ENCODE assay signal across 14 cellular contexts in the genomic region with DNA sequence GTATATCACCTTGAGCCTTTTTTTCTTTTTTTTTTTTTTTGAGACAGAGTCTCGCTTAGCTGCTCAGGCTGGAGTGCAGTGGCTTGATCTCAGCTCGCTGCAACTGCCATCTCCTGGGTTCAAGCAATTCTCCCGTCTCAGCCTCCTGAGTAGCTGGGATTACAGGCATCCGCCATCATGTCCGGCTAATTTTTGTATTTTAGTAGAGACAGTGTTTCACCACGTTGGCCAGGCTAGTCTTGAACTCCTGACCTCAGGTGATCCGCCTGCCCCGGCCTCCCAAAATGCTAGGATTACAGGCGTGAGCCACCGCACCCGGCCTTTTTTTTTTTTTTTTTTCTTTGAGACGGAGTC. TPM values are rescaled to one million over a fixed set of nuclear protein-coding genes. Genes with fewer than 3 reads are reported as not detected.
DNase-seq lines count a peak whose midpoint lies in the region; ATAC-seq, FAIRE-seq and TF ChIP-seq lines count a peak whose summit lies in the region.
"Not testable (repeated sequence)": the region's sequence is repeated elsewhere in the genome, so short reads cannot be mapped to it uniquely, and the experiment has no call there.
"Had no signal": no experiment of that assay in that cellular context is flagged by ENCODE, and none has a peak within 500 bp of the region (broad histone marks: within the 10 kb centered on the region; RNA-seq: fewer than 3 reads in every experiment).

No MANE protein-coding gene starts in this region.

- peak overlapping the region in 1 of 2 experiments; percentile 98; a peak in 2 of 4 replicates for H3K4me3 ChIP-seq in DND-41 (ENCODE audit: low read depth in 1 of 2, low read length in 2 of 2)
- not testable (repeated sequence) for H3K4me3 ChIP-seq in Peyer's patch, GM12878, stomach

- POLR2A ChIA-PET in GM12878 (lab: Charles Lee): interaction anchor here (0.6 to 2.3 kb wide), 10 partner anchors 10 to 346 kb away, joined by 3 to 13 read pairs (median 5); partner anchors contain the start of genes ATP5F1E and TUBB1
- POLR2A ChIA-PET in naive thymus-derived CD8-positive, alpha-beta T cell (lab: Charles Lee): interaction anchor here (0.7 to 2.8 kb wide), 8 partner anchors 32 to 434 kb away, joined by 3 to 40 read pairs (median 4); partner anchors contain the start of gene ATP5F1E

- peak overlapping the region; percentile 77 for H3K4me2 ChIP-seq in DND-41 (ENCODE audit: insufficient read depth, low read length)
- peak overlapping the region; percentile 93 for H3K4me2 ChIP-seq in GM12878 (ENCODE audit: control insufficient read depth, insufficient read depth)

- TF ChIP-seq POLR2A in Peyer's patch (IDR thresholded peaks at IDR 0.05); GM12878 (IDR thresholded peaks at IDR 0.05; ENCODE audit: low read depth, low read length); stomach (IDR thresholded peaks at IDR 0.05): not testable (repeated sequence)

- H3K4me1 ChIP-seq in DND-41 (ENCODE audit: insufficient read depth, low read length) (peaks cover 35% of the 10 kb centered on the region), Peyer's patch (peaks cover 0 to 30% (median 4%) of the 10 kb centered on the region in 4 donors), GM12878 (ENCODE audit: control insufficient read depth, insufficient read depth, low read length) (peaks cover 30% of the 10 kb centered on the region), stomach (peaks cover 14 to 53% (median 37%) of the 10 kb centered on the region in 4 donors)

- peaks cover 51% of the 10 kb centered on the region for H3K4me1 Mint-ChIP-seq in activated T-cell treated with anti-CD3 and anti-CD28 coated beads, Interleukin-2, amount 50 U/mL, for 24 hours (ENCODE audit: low read depth)
- H3K4me1 Mint-ChIP-seq in naive thymus-derived CD8-positive, alpha-beta T cell: peaks cover 25 to 49% (median 34%) of the 10 kb centered on the region in 4 donors

- H3K4me3 Mint-ChIP-seq in activated T-cell treated with anti-CD3 and anti-CD28 coated beads, Interleukin-2, amount 50 U/mL, for 24 hours: peak overlapping the region; percentile 94
- peak overlapping the region in 7 of 10 donors; percentile 10 to 95 (median 86) for H3K4me3 Mint-ChIP-seq in naive thymus-derived CD8-positive, alpha-beta T cell

- H3K9ac ChIP-seq in DND-41 (ENCODE audit: low read depth, low read length): peak overlapping the region; percentile 79; the same call in 1 of the 2 replicates
- peak overlapping the region; percentile 90; the same call in 1 of the 2 replicates for H3K9ac ChIP-seq in GM12878 (ENCODE audit: control insufficient read depth, insufficient read depth, low read length)

- SMC1A ChIA-PET in GM12878 (lab: Charles Lee; ENCODE audit: uncharacterized antibody, unreplicated experiment): interaction anchor here (0.6 to 2.3 kb wide), 10 partner anchors 10 to 1506 kb away, joined by 3 to 11 read pairs (median 4); partner anchors contain the start of gene ATP5F1E

- RAD21 ChIA-PET in GM12878 (lab: Charles Lee; ENCODE audit: unreplicated experiment): interaction anchor here (0.6 to 4.3 kb wide), 6 partner anchors 8 to 75 kb away, joined by 3 to 23 read pairs (median 4); partner anchors contain the start of gene ATP5F1E

- not testable (repeated sequence) for H3K27me3 Mint-ChIP-seq in activated T-cell treated with anti-CD3 and anti-CD28 coated beads, Interleukin-2, amount 50 U/mL, for 24 hours; naive thymus-derived CD8-positive, alpha-beta T cell

- peak overlapping the region; percentile 95 for H3K27ac Mint-ChIP-seq in activated T-cell treated with anti-CD3 and anti-CD28 coated beads, Interleukin-2, amount 50 U/mL, for 24 hours
- H3K27ac Mint-ChIP-seq in naive thymus-derived CD8-positive, alpha-beta T cell: peak overlapping the region in 6 of 10 donors; percentile 67 to 94 (median 90)

- DNase-seq in DND-41; activated T-cell treated with anti-CD3 and anti-CD28 coated beads, Interleukin-2, amount 50 U/mL, for 24 hours; GM12878 (ENCODE audit: low read depth, low spot score); naive thymus-derived CD8-positive, alpha-beta T cell: not testable (repeated sequence)
- DNase-seq in Peyer's patch: peak in 2 of 3 donors; percentile 13 to 31
- DNase-seq in stomach: peak; percentile 8

- not testable (repeated sequence) for H3K9me3 ChIP-seq in DND-41 (ENCODE audit: insufficient read depth, low read length, severe bottlenecking); Peyer's patch; GM12878 (replicated peaks; ENCODE audit: control insufficient read depth, insufficient read depth, low read length); stomach

- intact Hi-C loops in GM12878 (cut with micrococcal nuclease; ENCODE audit: unreplicated experiment) (loop anchor here (5.0 to 10.0 kb wide), 3 partner anchors 52 to 328 kb away; partner anchors contain the start of genes ATP5F1E and STX16), stomach (cut with DNase I; ENCODE audit: low total_unique reads) (loop anchor here (10.0 kb wide), 2 partner anchors 62 to 78 kb away; partner anchors contain the start of gene PRELID3B)

- not testable (repeated sequence) for TF ChIP-seq EP300 in GM12878 (IDR thresholded peaks at IDR 0.05; ENCODE audit: borderline replicate concordance in 1 of 2, control insufficient read depth in 1 of 2, low read depth in 2 of 2, low read length in 2 of 2); stomach (IDR thresholded peaks at IDR 0.05)

- WGBS in GM12878 (ENCODE audit: insufficient coverage, insufficient replicate concordance, low lambda C conversion rate, missing lambda C conversion rate): 93% methylated on average over 8 of the region's 12 CpGs
- WGBS in stomach, 5 donors: 91 to 95% (median 92%) methylated on average over 8 to 12 of the region's 12 CpGs

- BruUV-seq in GM12878 (replicated peaks; lab: Mats Ljungman, UMichigan): not testable (repeated sequence)

- ATAC-seq in DND-41 (ENCODE audit: insufficient read depth, low read depth); GM12878; naive thymus-derived CD8-positive, alpha-beta T cell: not testable (repeated sequence)

- not testable (repeated sequence) for H3K27me3 ChIP-seq in DND-41 (ENCODE audit: insufficient read depth, low read length, poor library complexity); Peyer's patch; GM12878 (replicated peaks in 1 of 2; ENCODE audit: control insufficient read depth in 2 of 2, insufficient read depth in 2 of 2, low read length in 1 of 2); stomach

- H4K20me1 ChIP-seq in DND-41 (ENCODE audit: insufficient read depth, low read length): peaks cover 42% of the 10 kb centered on the region
- not testable (repeated sequence) for H4K20me1 ChIP-seq in GM12878 (ENCODE audit: control insufficient read depth, insufficient read depth)

- TF ChIP-seq RAD21 in GM12878 (IDR thresholded peaks at IDR 0.05; ENCODE audit: insufficient read depth, low read depth, low read length): not testable (repeated sequence)

- H3K27ac ChIP-seq in DND-41 (ENCODE audit: low read length); Peyer's patch; GM12878 (ENCODE audit: control insufficient read depth, insufficient read depth); stomach: not testable (repeated sequence)

- H3K79me2 ChIP-seq in DND-41 (ENCODE audit: insufficient read depth, low read length): peaks cover 61% of the 10 kb centered on the region
- peaks cover 49% of the 10 kb centered on the region for H3K79me2 ChIP-seq in GM12878 (ENCODE audit: control insufficient read depth, insufficient read depth, low read length)

- not testable (repeated sequence) for FAIRE-seq in GM12878 (lab: Jason Lieb, UNC)

- CTCF ChIA-PET in GM12878 (lab: Yijun Ruan, JAX): interaction anchor here (0.8 to 2.1 kb wide), 6 partner anchors 33 to 513 kb away, joined by 3 to 8 read pairs (median 3); no protein-coding TSS in a partner anchor

- not testable (repeated sequence) for H2AFZ ChIP-seq in DND-41 (ENCODE audit: low read depth, low read length); GM12878 (ENCODE audit: control insufficient read depth, low read depth, low read length)

- not testable (repeated sequence) for H3K9me3 Mint-ChIP-seq in activated T-cell treated with anti-CD3 and anti-CD28 coated beads, Interleukin-2, amount 50 U/mL, for 24 hours; naive thymus-derived CD8-positive, alpha-beta T cell

- in situ Hi-C loops in GM12878 (cut with MboI): loop anchor here (5.0 kb wide), 1 partner anchor 76 kb away; no protein-coding TSS in a partner anchor

- peaks cover 40% of the 10 kb centered on the region for H3K36me3 ChIP-seq in DND-41 (ENCODE audit: insufficient read depth, low read length)
- peaks cover 0 to 20% (median 0%) of the 10 kb centered on the region in 3 donors for H3K36me3 ChIP-seq in Peyer's patch
- H3K36me3 ChIP-seq in GM12878 (ENCODE audit: control insufficient read depth in 2 of 2, insufficient read depth in 2 of 2, low read length in 1 of 2): not testable (repeated sequence)
- H3K36me3 ChIP-seq in stomach: peaks cover 16 to 23% (median 22%) of the 10 kb centered on the region in 4 donors

- peaks cover 54% of the 10 kb centered on the region for H3K36me3 Mint-ChIP-seq in activated T-cell treated with anti-CD3 and anti-CD28 coated beads, Interleukin-2, amount 50 U/mL, for 24 hours (ENCODE audit: low read depth)
- H3K36me3 Mint-ChIP-seq in naive thymus-derived CD8-positive, alpha-beta T cell: peaks cover 0 to 25% (median 10%) of the 10 kb centered on the region in 3 donors

- TF ChIP-seq CTCF in DND-41 (IDR thresholded peaks at IDR 0.05; ENCODE audit: borderline replicate concordance, extremely low read depth, low read length, poor library complexity, severe bottlenecking); Peyer's patch (IDR thresholded peaks at IDR 0.05); GM12878 (IDR thresholded peaks at IDR 0.05 in 2 of 3, conservative IDR thresholded peaks at IDR 0.05 in 1 of 3; ENCODE audit: control insufficient read depth in 2 of 3, extremely low read depth in 1 of 3, insufficient read depth in 1 of 3, low read depth in 3 of 3, low read length in 3 of 3); stomach (IDR thresholded peaks at IDR 0.05): not testable (repeated sequence)

RNA-seq across cellular contexts. Expression of gene NELFCD, which starts 2.0 kb away (rescaled TPM):
- total RNA-seq in Peyer's patch (10 to 100 TPM; 39.6 to 98.2 (median 65.1) TPM), GM12878 (2014; rRNA removed) (68.7 and 74.9 TPM in 2 replicates), GM12878 (2014; rRNA removed; fragmentation: Illumina TruSeq; extraction: Trizol) (46.3 and 54.3 TPM in 2 replicates), GM12878 (2021) (68.9 and 82.1 TPM in 2 replicates), stomach (10 to 100 TPM; 20.9 to 59.5 (median 41.1) TPM)
- total RNA-seq in GM12878 (2013; cell fraction: nucleolus; rRNA removed): 125 and 129 TPM in 2 replicates
- polyA plus RNA-seq in GM12878 (2011; ENCODE audit: low read depth): 51.2 TPM
- polyA plus RNA-seq in GM12878 (2011; rRNA removed) (76.5 and 86.8 TPM in 2 replicates), GM12878 (2014; fragmentation: Illumina TruSeq; extraction: Trizol) (83.4 and 89.7 TPM in 2 replicates), GM12878 (2014; fragmentation: Nextera tagmentation; extraction: Ambion mirVana) (10 to 100 TPM in 1 of 2 experiments, 1 to 10 TPM in 1; 8.9 to 16.7 TPM), GM12878 (2014; rRNA removed) (79.8 and 83.6 TPM in 2 replicates), GM12878 (2016; fragmentation: Nextera tagmentation; extraction: Ambion mirVana) (100 to 1,000 TPM; 107 to 109 TPM), stomach (10 to 100 TPM; 34.7 to 47.5 (median 41.4) TPM)
- polyA plus RNA-seq in GM12878 (2011; cell fraction: cytosol; rRNA removed): 82.9 and 107 TPM in 2 replicates
- polyA plus RNA-seq in GM12878 (2011; cell fraction: nucleus; rRNA removed): 243 and 253 TPM in 2 replicates
- polyA plus RNA-seq in GM12878 (2012): 61.0 and 61.7 TPM in 2 replicates
- 75.0 and 95.0 TPM in 2 replicates for polyA minus RNA-seq in GM12878 (2011; rRNA and poly(A)+ RNA removed)
- 24.3 and 31.0 TPM in 2 replicates for polyA minus RNA-seq in GM12878 (2011; cell fraction: cytosol; rRNA and poly(A)+ RNA removed)
- 48.0 and 73.1 TPM in 2 replicates for polyA minus RNA-seq in GM12878 (2011; cell fraction: nucleus; rRNA and poly(A)+ RNA removed)
- 100 to 1,000 TPM in 1 of 2 experiments, 10 to 100 TPM in 1; 92.4 to 101 TPM for total RNA-seq in naive thymus-derived CD8-positive, alpha-beta T cell
- 10 to 100 TPM; 63.6 to 76.5 (median 74.0) TPM for polyA plus RNA-seq in naive thymus-derived CD8-positive, alpha-beta T cell

RNA-seq across cellular contexts. Expression of gene CTSZ, which starts 24.0 kb away (rescaled TPM):
- 100 to 1,000 TPM in 3 of 4 donors, 10 to 100 TPM in 1; 78.4 to 310 (median 274) TPM for total RNA-seq in Peyer's patch
- total RNA-seq in GM12878 (2013; cell fraction: nucleolus; rRNA removed): 99.1 and 102 TPM in 2 replicates
- total RNA-seq in GM12878 (2014; rRNA removed): 110 and 139 TPM in 2 replicates
- total RNA-seq in GM12878 (2014; rRNA removed; fragmentation: Illumina TruSeq; extraction: Trizol): 177 and 192 TPM in 2 replicates
- 225 and 233 TPM in 2 replicates for total RNA-seq in GM12878 (2021)
- polyA plus RNA-seq in GM12878 (2011; ENCODE audit: low read depth): 150 TPM
- 92.8 and 169 TPM in 2 replicates for polyA plus RNA-seq in GM12878 (2011; rRNA removed)
- 156 and 185 TPM in 2 replicates for polyA plus RNA-seq in GM12878 (2011; cell fraction: cytosol; rRNA removed)
- polyA plus RNA-seq in GM12878 (2011; cell fraction: nucleus; rRNA removed): 103 and 127 TPM in 2 replicates
- polyA plus RNA-seq in GM12878 (2012): 163 and 223 TPM in 2 replicates
- polyA plus RNA-seq in GM12878 (2014; fragmentation: Illumina TruSeq; extraction: Trizol): 301 and 321 TPM in 2 replicates
- 10 to 100 TPM in 1 of 2 experiments, 1 to 10 TPM in 1; 6.0 to 14.0 TPM for polyA plus RNA-seq in GM12878 (2014; fragmentation: Nextera tagmentation; extraction: Ambion mirVana)
- 215 and 256 TPM in 2 replicates for polyA plus RNA-seq in GM12878 (2014; rRNA removed)
- 10 to 100 TPM in 1 of 2 experiments, 1 to 10 TPM in 1; 8.0 to 11.8 TPM for polyA plus RNA-seq in GM12878 (2016; fragmentation: Nextera tagmentation; extraction: Ambion mirVana)
- 135 TPM in 2 replicates for polyA minus RNA-seq in GM12878 (2011; rRNA and poly(A)+ RNA removed)
- 45.5 and 58.7 TPM in 2 replicates for polyA minus RNA-seq in GM12878 (2011; cell fraction: cytosol; rRNA and poly(A)+ RNA removed)
- 34.0 and 64.2 TPM in 2 replicates for polyA minus RNA-seq in GM12878 (2011; cell fraction: nucleus; rRNA and poly(A)+ RNA removed)
- 10 to 100 TPM; 15.8 to 19.1 TPM for total RNA-seq in naive thymus-derived CD8-positive, alpha-beta T cell
- polyA plus RNA-seq in naive thymus-derived CD8-positive, alpha-beta T cell: 1 to 10 TPM in 2 of 3 donors, under 1 TPM in 1; 0.60 to 2.9 (median 1.0) TPM
- 100 to 1,000 TPM in 1 of 5 donors, 10 to 100 TPM in 4; 35.3 to 134 (median 56.9) TPM for total RNA-seq in stomach
- polyA plus RNA-seq in stomach: 10 to 100 TPM; 41.7 to 59.1 (median 55.5) TPM
- total RNA-seq: G401 had no signal

RNA-seq across cellular contexts. Expression of gene TUBB1, which starts 36.1 kb away (rescaled TPM):
- total RNA-seq in Peyer's patch: not detected
- total RNA-seq in GM12878 (2013; cell fraction: nucleolus; rRNA removed): not detected in 2 replicates
- 0.06 and 0.11 TPM in 2 replicates for total RNA-seq in GM12878 (2014; rRNA removed)
- total RNA-seq in GM12878 (2014; rRNA removed; fragmentation: Illumina TruSeq; extraction: Trizol): 0.04 TPM in 1 of 2 replicates, not detected in the other
- not detected in 2 replicates for total RNA-seq in GM12878 (2021)
- polyA plus RNA-seq in GM12878 (2011; ENCODE audit: low read depth): 0.24 TPM
- 0.03 and 0.07 TPM in 2 replicates for polyA plus RNA-seq in GM12878 (2011; rRNA removed)
- polyA plus RNA-seq in GM12878 (2011; cell fraction: cytosol; rRNA removed): 0.03 TPM in 1 of 2 replicates, not detected in the other
- polyA plus RNA-seq in GM12878 (2011; cell fraction: nucleus; rRNA removed): 0.07 and 0.10 TPM in 2 replicates
- polyA plus RNA-seq in GM12878 (2012): 0.21 and 0.34 TPM in 2 replicates
- 0.04 TPM in 1 of 2 replicates, not detected in the other for polyA plus RNA-seq in GM12878 (2014; fragmentation: Illumina TruSeq; extraction: Trizol)
- under 1 TPM in 1 of 2 experiments, not detected in 1; 0.02 TPM for polyA plus RNA-seq in GM12878 (2014; fragmentation: Nextera tagmentation; extraction: Ambion mirVana)
- polyA plus RNA-seq in GM12878 (2014; rRNA removed): 0.05 TPM in 1 of 2 replicates, not detected in the other
- polyA plus RNA-seq in GM12878 (2016; fragmentation: Nextera tagmentation; extraction: Ambion mirVana): under 1 TPM; 0.13 to 0.20 TPM
- polyA minus RNA-seq in GM12878 (2011; rRNA and poly(A)+ RNA removed): not detected in 2 replicates
- not detected in 2 replicates for polyA minus RNA-seq in GM12878 (2011; cell fraction: cytosol; rRNA and poly(A)+ RNA removed)
- polyA minus RNA-seq in GM12878 (2011; cell fraction: nucleus; rRNA and poly(A)+ RNA removed): 0.12 TPM in 1 of 2 replicates, not detected in the other
- total RNA-seq in naive thymus-derived CD8-positive, alpha-beta T cell: not detected
- polyA plus RNA-seq in naive thymus-derived CD8-positive, alpha-beta T cell: under 1 TPM in 1 of 3 donors, not detected in 2; 0.05 TPM
- total RNA-seq in stomach: under 1 TPM in 1 of 5 donors, not detected in 4; 0.55 TPM
- polyA plus RNA-seq in stomach: under 1 TPM in 2 of 3 donors, not detected in 1; 0.03 to 0.12 TPM
- total RNA-seq: activated naive CD4-positive, alpha-beta T cell treated with anti-CD3 and anti-CD28 coated beads for 36 hours; ascending aorta; dermis blood vessel endothelial cell; G401; H7; WTC11 had no signal
- polyA plus RNA-seq: AG04450, fibroblast of lung had no signal

RNA-seq across cellular contexts. Expression of gene ATP5F1E, which starts 49.0 kb away (rescaled TPM):
- total RNA-seq in Peyer's patch: 10 to 100 TPM; 20.6 to 34.0 (median 26.8) TPM
- total RNA-seq in GM12878 (2013; cell fraction: nucleolus; rRNA removed): 45.3 and 50.2 TPM in 2 replicates
- 49.0 and 61.6 TPM in 2 replicates for total RNA-seq in GM12878 (2014; rRNA removed)
- total RNA-seq in GM12878 (2014; rRNA removed; fragmentation: Illumina TruSeq; extraction: Trizol): 96.3 and 96.9 TPM in 2 replicates
- 96.4 and 107 TPM in 2 replicates for total RNA-seq in GM12878 (2021)
- 5.8 TPM for polyA plus RNA-seq in GM12878 (2011; ENCODE audit: low read depth)
- 137 and 138 TPM in 2 replicates for polyA plus RNA-seq in GM12878 (2011; rRNA removed)
- polyA plus RNA-seq in GM12878 (2011; cell fraction: cytosol; rRNA removed): 34.9 and 35.0 TPM in 2 replicates
- 24.3 and 27.8 TPM in 2 replicates for polyA plus RNA-seq in GM12878 (2011; cell fraction: nucleus; rRNA removed)
- 86.3 and 113 TPM in 2 replicates for polyA plus RNA-seq in GM12878 (2012)
- 35.2 and 53.1 TPM in 2 replicates for polyA plus RNA-seq in GM12878 (2014; fragmentation: Illumina TruSeq; extraction: Trizol)
- 100 to 1,000 TPM; 169 to 219 TPM for polyA plus RNA-seq in GM12878 (2014; fragmentation: Nextera tagmentation; extraction: Ambion mirVana)
- 79.8 and 89.2 TPM in 2 replicates for polyA plus RNA-seq in GM12878 (2014; rRNA removed)
- polyA plus RNA-seq in GM12878 (2016; fragmentation: Nextera tagmentation; extraction: Ambion mirVana): 100 to 1,000 TPM; 391 to 407 TPM
- 12.8 and 20.0 TPM in 2 replicates for polyA minus RNA-seq in GM12878 (2011; rRNA and poly(A)+ RNA removed)
- 15.2 and 16.2 TPM in 2 replicates for polyA minus RNA-seq in GM12878 (2011; cell fraction: cytosol; rRNA and poly(A)+ RNA removed)
- 38.1 and 48.9 TPM in 2 replicates for polyA minus RNA-seq in GM12878 (2011; cell fraction: nucleus; rRNA and poly(A)+ RNA removed)
- total RNA-seq in naive thymus-derived CD8-positive, alpha-beta T cell: 10 to 100 TPM; 78.2 to 80.3 TPM
- 100 to 1,000 TPM in 1 of 3 donors, 10 to 100 TPM in 2; 66.9 to 118 (median 91.4) TPM for polyA plus RNA-seq in naive thymus-derived CD8-positive, alpha-beta T cell
- total RNA-seq in stomach: 100 to 1,000 TPM in 1 of 5 donors, 10 to 100 TPM in 4; 20.4 to 101 (median 27.4) TPM
- polyA plus RNA-seq in stomach: 10 to 100 TPM; 56.4 to 78.5 (median 71.5) TPM

RNA-seq across cellular contexts. Expression of gene PRELID3B, which starts 59.5 kb away (rescaled TPM):
- total RNA-seq in Peyer's patch: 100 to 1,000 TPM in 2 of 4 donors, 10 to 100 TPM in 2; 44.6 to 148 (median 86.5) TPM
- total RNA-seq in GM12878 (2013; cell fraction: nucleolus; rRNA removed): 36.3 and 39.0 TPM in 2 replicates
- total RNA-seq in GM12878 (2014; rRNA removed): 123 and 138 TPM in 2 replicates
- 119 and 125 TPM in 2 replicates for total RNA-seq in GM12878 (2014; rRNA removed; fragmentation: Illumina TruSeq; extraction: Trizol)
- 86.1 and 96.0 TPM in 2 replicates for total RNA-seq in GM12878 (2021)
- 39.7 TPM for polyA plus RNA-seq in GM12878 (2011; ENCODE audit: low read depth)
- 114 and 159 TPM in 2 replicates for polyA plus RNA-seq in GM12878 (2011; rRNA removed)
- 40.6 and 42.3 TPM in 2 replicates for polyA plus RNA-seq in GM12878 (2011; cell fraction: cytosol; rRNA removed)
- 45.3 and 58.8 TPM in 2 replicates for polyA plus RNA-seq in GM12878 (2011; cell fraction: nucleus; rRNA removed)
- polyA plus RNA-seq in GM12878 (2012): 61.1 and 67.2 TPM in 2 replicates
- polyA plus RNA-seq in GM12878 (2014; fragmentation: Illumina TruSeq; extraction: Trizol): 98.8 and 123 TPM in 2 replicates
- 100 to 1,000 TPM; 130 to 151 TPM for polyA plus RNA-seq in GM12878 (2014; fragmentation: Nextera tagmentation; extraction: Ambion mirVana)
- 72.5 and 73.9 TPM in 2 replicates for polyA plus RNA-seq in GM12878 (2014; rRNA removed)
- polyA plus RNA-seq in GM12878 (2016; fragmentation: Nextera tagmentation; extraction: Ambion mirVana): 100 to 1,000 TPM; 141 to 146 TPM
- 88.3 and 110 TPM in 2 replicates for polyA minus RNA-seq in GM12878 (2011; rRNA and poly(A)+ RNA removed)
- 68.4 and 76.6 TPM in 2 replicates for polyA minus RNA-seq in GM12878 (2011; cell fraction: cytosol; rRNA and poly(A)+ RNA removed)
- polyA minus RNA-seq in GM12878 (2011; cell fraction: nucleus; rRNA and poly(A)+ RNA removed): 32.2 and 42.4 TPM in 2 replicates
- total RNA-seq in naive thymus-derived CD8-positive, alpha-beta T cell: 10 to 100 TPM; 37.9 to 45.4 TPM
- polyA plus RNA-seq in naive thymus-derived CD8-positive, alpha-beta T cell: 10 to 100 TPM; 26.8 to 27.9 (median 26.9) TPM
- 100 to 1,000 TPM in 1 of 5 donors, 10 to 100 TPM in 4; 35.7 to 322 (median 72.7) TPM for total RNA-seq in stomach
- 10 to 100 TPM; 20.0 to 65.8 (median 31.3) TPM for polyA plus RNA-seq in stomach
